ENCODE assay signal across 9 cellular contexts in genomic region chr2:158179660-158180059, GRCh38.
A peak's percentile ranks its signal among the peaks of the same experiment; 100 is the strongest.
DNase-seq lines count a peak whose midpoint lies in the region; ATAC-seq, FAIRE-seq and TF ChIP-seq lines count a peak whose summit lies in the region.
"Had no signal": no experiment of that assay in that cellular context is flagged by ENCODE, and none has a peak within 500 bp of the region (broad histone marks: within the 10 kb centered on the region; RNA-seq: fewer than 3 reads in every experiment).

No MANE protein-coding gene starts in this region.

- ATAC-seq in HG03469 (IDR thresholded peaks at IDR 0.05; ENCODE audit: unreplicated experiment) (no peak), GM21381 (IDR thresholded peaks at IDR 0.05; ENCODE audit: unreplicated experiment) (no peak)

- intact Hi-C loops in head of caudate nucleus (cut with DNase I), result loop anchor here (10.0 kb wide), 3 partner anchors 275 to 575 kb away; partner anchors contain the start of genes CCDC148 and PKP4

- peak; percentile 17 for FAIRE-seq in GM12892 (lab: Jason Lieb, UNC)
- FAIRE-seq: GM18507 had no signal

- TF ChIP-seq CTCF in 22Rv1 (IDR thresholded peaks at IDR 0.05), result 0 out of 2 replicates have a peak, but pooled peaks have one; percentile 15

- DNase-seq in GM12892 (ENCODE audit: insufficient read length) (no peak), NCI-H524 treated with DMSO at 0.1 percent for 48 hours (lab: John Stamatoyannopoulos, UW) (peak; percentile 73), fibroblast of peridontal ligament (ENCODE audit: extremely low read depth) (peak; percentile 68), head of caudate nucleus (no peak), DMS153 (lab: John Stamatoyannopoulos, UW) (no peak)

- H3K27ac ChIP-seq in 22Rv1, result no peak overlapping the region

- no peak for TF ChIP-seq POLR2A in GM12892 (IDR thresholded peaks at IDR 0.05; ENCODE audit: low read depth, low read length)

Comparison
In these comparisons a context has a peak if more than half of its experiments do, and no peak if none do; other contexts are left out.
1. DNase-seq: peak in NCI-H524 treated with DMSO at 0.1 percent for 48 hours (single experiment) and fibroblast of peridontal ligament (single experiment); none in GM12892 (single experiment), head of caudate nucleus (0 of 42) and DMS153 (single experiment).